Comparison of ENCODE assay signal across 8 cellular contexts in the genomic region with DNA sequence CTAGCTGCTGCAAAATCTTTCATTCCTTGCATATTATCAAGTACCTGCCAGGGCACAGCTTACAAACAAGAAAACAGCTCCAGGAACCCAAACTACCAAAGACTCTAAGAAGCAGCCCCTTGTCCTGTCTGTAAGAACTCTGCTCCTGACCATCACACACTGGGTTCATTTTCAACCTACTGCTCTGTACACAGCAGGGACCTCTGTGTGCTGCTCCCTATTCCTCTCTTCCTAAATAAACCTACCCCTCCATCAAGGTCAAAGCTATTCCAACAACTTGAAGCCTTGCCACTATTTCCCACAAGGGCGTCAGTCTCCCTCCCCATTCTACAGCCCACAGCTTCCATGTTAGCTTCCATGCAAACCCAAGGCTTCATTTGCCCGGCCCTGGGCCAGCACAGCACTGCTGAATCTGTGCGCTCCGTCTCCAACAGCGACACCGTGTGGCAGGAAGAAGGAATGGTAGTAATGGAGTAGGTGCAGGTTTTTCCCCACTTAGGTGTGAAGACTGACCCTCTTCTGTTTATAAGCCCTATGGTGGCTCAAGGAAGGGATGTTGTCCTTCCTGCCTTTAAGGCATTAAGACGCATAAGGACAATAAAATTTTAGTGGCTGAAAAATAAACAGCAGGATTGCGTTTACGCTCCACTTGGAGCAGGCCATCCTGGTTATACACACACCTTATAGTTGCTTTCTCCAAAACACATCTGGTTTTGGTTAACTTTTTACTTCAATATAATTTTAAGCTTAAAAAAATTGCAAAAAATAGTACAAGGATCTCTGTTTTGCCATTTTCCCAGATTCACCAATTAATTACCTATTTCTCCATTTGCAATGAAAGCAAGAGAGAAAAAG.
DNase-seq lines count a peak whose midpoint lies in the region; ATAC-seq, FAIRE-seq and TF ChIP-seq lines count a peak whose summit lies in the region.

No MANE protein-coding gene starts in this region.

- no peak overlapping the region for H3K4me3 Mint-ChIP-seq in activated naive CD4-positive, alpha-beta T cell treated with anti-CD3 and anti-CD28 coated beads, Interleukin-2, amount 50 U/mL, for 24 hours

- DNase-seq in DMS53 (lab: John Stamatoyannopoulos, UW) (peak; percentile 69), H54 (ENCODE audit: insufficient read length, low spot score) (peak; percentile 55), NCI-H526 (lab: John Stamatoyannopoulos, UW) (peak; percentile 2 to 62), left cardiac atrium (peak; percentile 81), retinal pigment epithelial cell (ENCODE audit: low read depth) (no peak), NCI-H2227 (lab: John Stamatoyannopoulos, UW; ENCODE audit: unreplicated experiment) (no peak), hepatic stellate cell (ENCODE audit: low spot score) (no peak)

- no peak overlapping the region for H3K4me3 ChIP-seq in retinal pigment epithelial cell (ENCODE audit: low read length)

- no peaks in the 10 kb centered on the region for H3K36me3 Mint-ChIP-seq in activated naive CD4-positive, alpha-beta T cell treated with anti-CD3 and anti-CD28 coated beads, Interleukin-2, amount 50 U/mL, for 24 hours

- no peak for TF ChIP-seq POLR2A in H54 (IDR thresholded peaks at IDR 0.05; ENCODE audit: low read depth, low read length)

- TF ChIP-seq CTCF in retinal pigment epithelial cell (conservative IDR thresholded peaks at IDR 0.05; ENCODE audit: low read depth, low read length): peak; percentile 86

- FAIRE-seq in H54 (lab: Jason Lieb, UNC): no peak

- peaks cover 8% of the 10 kb centered on the region for H3K9me3 Mint-ChIP-seq in activated naive CD4-positive, alpha-beta T cell treated with anti-CD3 and anti-CD28 coated beads, Interleukin-2, amount 50 U/mL, for 24 hours

- no peaks in the 10 kb centered on the region for H3K4me1 Mint-ChIP-seq in activated naive CD4-positive, alpha-beta T cell treated with anti-CD3 and anti-CD28 coated beads, Interleukin-2, amount 50 U/mL, for 24 hours

- intact Hi-C loops in left cardiac atrium (cut with DNase I): loop anchor here (5.0 to 10.0 kb wide), 2 partner anchors 541 to 543 kb away; no protein-coding TSS in a partner anchor

- H3K27ac Mint-ChIP-seq in activated naive CD4-positive, alpha-beta T cell treated with anti-CD3 and anti-CD28 coated beads, Interleukin-2, amount 50 U/mL, for 24 hours: peak overlapping the region; percentile 3

- peak; percentile 91 to 94 for ATAC-seq in left cardiac atrium

- H3K27me3 Mint-ChIP-seq in activated naive CD4-positive, alpha-beta T cell treated with anti-CD3 and anti-CD28 coated beads, Interleukin-2, amount 50 U/mL, for 24 hours: peaks cover 2% of the 10 kb centered on the region

Comparison
In these comparisons a context has a peak if more than half of its experiments do, and no peak if none do; other contexts are left out.
1. DNase-seq: peak in DMS53 (single experiment), H54 (single experiment), NCI-H526 (2 of 2) and left cardiac atrium (single experiment); none in retinal pigment epithelial cell (single experiment), NCI-H2227 (single experiment) and hepatic stellate cell (single experiment).